14 cellular contexts compared by ENCODE assay signal in genomic region chr7:142812437-142813215, GRCh38. TPM values are rescaled to one million over a fixed set of nuclear protein-coding genes. Genes with fewer than 3 reads are reported as not detected.
DNase-seq lines count a peak whose midpoint lies in the region; ATAC-seq and TF ChIP-seq lines count a peak whose summit lies in the region.
"Had no signal": no experiment of that assay in that cellular context is flagged by ENCODE, and none has a peak within 500 bp of the region (broad histone marks: within the 10 kb centered on the region; RNA-seq: fewer than 3 reads in every experiment).

No MANE protein-coding gene starts in this region.

- peak overlapping the region; percentile 95 to 100 (median 97) for H3K27ac Mint-ChIP-seq in IgD-negative memory B cell
- H3K27ac Mint-ChIP-seq in activated T-cell treated with anti-CD3 and anti-CD28 coated beads, Interleukin-2, amount 50 U/mL, for 72 hours: peak overlapping the region; percentile 16

- peak overlapping the region; percentile 78 for H3K27ac ChIP-seq in osteoblast (ENCODE audit: low read depth, low read length)
- H3K27ac ChIP-seq: left lung, parathyroid adenoma, thoracic aorta had no signal

- no peak for ATAC-seq in activated T-cell treated with anti-CD3 and anti-CD28 coated beads, Interleukin-2, amount 50 U/mL, for 72 hours (replicated peaks in 1 of 2)
- no peak for ATAC-seq in GM19351 (IDR thresholded peaks at IDR 0.05; ENCODE audit: unreplicated experiment)
- ATAC-seq: left lung had no signal

- no peak overlapping the region for H3K4me3 ChIP-seq in osteoblast (ENCODE audit: insufficient read depth, low read length)
- H3K4me3 ChIP-seq: left lung, thoracic aorta had no signal

- peak; percentile 1 for DNase-seq in NCI-H2171 treated with DMSO at 0.1 percent for 48 hours (lab: John Stamatoyannopoulos, UW)
- no peak for DNase-seq in NCI-H2171 (lab: John Stamatoyannopoulos, UW)
- no peak for DNase-seq in activated T-cell treated with anti-CD3 and anti-CD28 coated beads, Interleukin-2, amount 50 U/mL, for 72 hours
- peak; percentile 30 for DNase-seq in osteoblast (ENCODE audit: insufficient read length, low spot score, missing footprints)
- DNase-seq in NCI-H1694 treated with DMSO at 0.1 percent for 48 hours (lab: John Stamatoyannopoulos, UW): no peak
- DNase-seq in HT-29 (ENCODE audit: low spot score): no peak
- DNase-seq: 8988T; left lung; NCI-H510A treated with DMSO at 0.1 percent for 48 hours; stimulated activated CD4-positive, alpha-beta T cell treated with anti-CD3 and anti-CD28 coated beads, Interleukin-4, amount 100 ng/mL, for 1 hour had no signal

- no peaks in the 10 kb centered on the region for H3K27me3 ChIP-seq in osteoblast (ENCODE audit: insufficient read depth, low read length)

- no peaks in the 10 kb centered on the region for H3K27me3 Mint-ChIP-seq in IgD-negative memory B cell
- H3K27me3 Mint-ChIP-seq in activated T-cell treated with anti-CD3 and anti-CD28 coated beads, Interleukin-2, amount 50 U/mL, for 72 hours (ENCODE audit: low read depth): peaks cover 7% of the 10 kb centered on the region

- H3K4me3 Mint-ChIP-seq in IgD-negative memory B cell: peak overlapping the region; percentile 84 to 93 (median 90)
- H3K4me3 Mint-ChIP-seq in activated T-cell treated with anti-CD3 and anti-CD28 coated beads, Interleukin-2, amount 50 U/mL, for 72 hours: peak overlapping the region in 1 of 2 donors; percentile 68

- H3K36me3 ChIP-seq in osteoblast (ENCODE audit: insufficient read depth, low read length): no peaks in the 10 kb centered on the region
- H3K36me3 ChIP-seq: left lung, thoracic aorta had no signal

- H3K9me3 ChIP-seq in osteoblast (ENCODE audit: low read depth, low read length): no peaks in the 10 kb centered on the region
- H3K9me3 ChIP-seq: left lung, thoracic aorta had no signal

- no peak overlapping the region for H2AFZ ChIP-seq in osteoblast (ENCODE audit: low read length)
- H2AFZ ChIP-seq: parathyroid adenoma had no signal

- no peak for TF ChIP-seq CTCF in osteoblast (IDR thresholded peaks at IDR 0.05; ENCODE audit: extremely low read depth, low read depth, low read length)

- H4K20me1 ChIP-seq in osteoblast (ENCODE audit: insufficient read depth, low read length): no peaks in the 10 kb centered on the region

- peaks cover 38% of the 10 kb centered on the region for H3K4me1 ChIP-seq in osteoblast (ENCODE audit: insufficient read depth, low read length)
- H3K4me1 ChIP-seq: left lung, parathyroid adenoma had no signal

- H3K9me3 Mint-ChIP-seq in IgD-negative memory B cell: no peaks in the 10 kb centered on the region
- H3K9me3 Mint-ChIP-seq in activated T-cell treated with anti-CD3 and anti-CD28 coated beads, Interleukin-2, amount 50 U/mL, for 72 hours: no peaks in the 10 kb centered on the region

- peak overlapping the region; percentile 41 for H3K4me2 ChIP-seq in osteoblast (ENCODE audit: insufficient read depth, low read length)

- no peaks in the 10 kb centered on the region for H3K79me2 ChIP-seq in osteoblast (ENCODE audit: insufficient read depth, low read length)
- H3K79me2 ChIP-seq: parathyroid adenoma had no signal

- H3K4me1 Mint-ChIP-seq in IgD-negative memory B cell: peaks cover 62 to 71% (median 65%) of the 10 kb centered on the region in 3 donors
- peaks cover 85% of the 10 kb centered on the region for H3K4me1 Mint-ChIP-seq in activated T-cell treated with anti-CD3 and anti-CD28 coated beads, Interleukin-2, amount 50 U/mL, for 72 hours (ENCODE audit: low read depth)

- peaks cover 9% of the 10 kb centered on the region for H3K36me3 Mint-ChIP-seq in IgD-negative memory B cell
- H3K36me3 Mint-ChIP-seq in activated T-cell treated with anti-CD3 and anti-CD28 coated beads, Interleukin-2, amount 50 U/mL, for 72 hours (ENCODE audit: insufficient read depth in 2 of 2): no peaks in the 10 kb centered on the region

RNA-seq across cellular contexts. Expression of gene PRSS2, which starts 41.9 kb away (rescaled TPM):
- not detected for polyA plus RNA-seq in IgD-negative memory B cell
- not detected for total RNA-seq in activated T-cell treated with anti-CD3 and anti-CD28 coated beads, Interleukin-2, amount 50 U/mL, for 72 hours
- total RNA-seq in osteoblast: not detected in 2 replicates
- 0.79 and 1.3 TPM in 2 replicates for total RNA-seq in HT-29 (2014; rRNA removed; shearing (Covaris generic))

RNA-seq across cellular contexts. Expression of gene EPHB6, which starts 42.2 kb away (rescaled TPM):
- polyA plus RNA-seq in IgD-negative memory B cell: 37.6 TPM
- total RNA-seq in activated T-cell treated with anti-CD3 and anti-CD28 coated beads, Interleukin-2, amount 50 U/mL, for 72 hours: 10 to 100 TPM; 10.9 to 13.6 TPM
- 2.4 and 4.0 TPM in 2 replicates for total RNA-seq in osteoblast
- 35.9 and 45.9 TPM in 2 replicates for total RNA-seq in HT-29 (2014; rRNA removed; shearing (Covaris generic))

Comparison
In these comparisons a context has a peak if more than half of its experiments do, and no peak if none do; other contexts are left out.
1. DNase-seq: peak in NCI-H2171 treated with DMSO at 0.1 percent for 48 hours (single experiment) and osteoblast (single experiment); none in NCI-H2171 (single experiment), activated T-cell treated with anti-CD3 and anti-CD28 coated beads, Interleukin-2, amount 50 U/mL, for 72 hours (0 of 2), NCI-H1694 treated with DMSO at 0.1 percent for 48 hours (single experiment) and HT-29 (single experiment).